8 cellular contexts compared by ENCODE assay signal in the genomic region with DNA sequence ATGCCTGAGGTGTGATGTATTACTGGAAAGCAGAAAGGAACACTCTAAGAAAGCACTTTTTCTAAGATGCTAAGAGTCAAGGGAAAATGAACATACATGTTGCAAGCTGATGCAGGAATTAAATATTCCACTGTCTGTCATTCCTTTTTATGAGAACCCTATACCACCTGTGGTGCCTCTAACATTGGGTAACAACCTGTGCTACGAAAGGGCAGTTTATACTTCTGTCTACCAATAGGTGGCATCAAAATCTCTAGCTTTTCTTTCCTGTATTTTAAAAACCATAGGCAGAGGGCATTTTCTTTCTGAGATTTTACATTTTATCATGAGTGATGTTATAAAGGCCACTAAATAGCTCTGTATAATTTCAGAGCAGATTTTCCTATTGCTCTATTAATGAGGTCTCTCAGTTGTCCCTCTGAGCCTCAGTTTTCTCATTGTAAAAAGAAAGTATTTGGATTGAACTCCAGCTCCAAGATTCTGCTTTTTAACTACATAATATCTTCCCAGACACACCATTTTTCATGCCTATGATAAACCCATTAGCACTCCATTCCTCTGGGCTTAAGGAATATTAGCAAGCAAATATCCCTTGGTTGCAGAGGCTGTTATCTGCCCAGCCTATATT. TPM values are rescaled to one million over a fixed set of nuclear protein-coding genes. Genes with fewer than 3 reads are reported as not detected.
A peak's percentile ranks its signal among the peaks of the same experiment; 100 is the strongest.
DNase-seq lines count a peak whose midpoint lies in the region; ATAC-seq and TF ChIP-seq lines count a peak whose summit lies in the region.

No MANE protein-coding gene starts in this region.

- peak; percentile 7 for DNase-seq in Ammon's horn (ENCODE audit: low spot score)
- DNase-seq in OCI-M1 (lab: John Stamatoyannopoulos, UW) = peak; percentile 42
- peak; percentile 43 for DNase-seq in fibroblast of the aortic adventitia (ENCODE audit: low read depth)
- DNase-seq in nucleus accumbens (lab: John Stamatoyannopoulos, UW) = no peak
- DNase-seq in aorta = no peak
- no peak for DNase-seq in erythroblast (lab: John Stamatoyannopoulos, UW)

- TF ChIP-seq CTCF in fibroblast of the aortic adventitia (IDR thresholded peaks at IDR 0.05; ENCODE audit: insufficient read depth, low read length) = peak; percentile 77

- H3K36me3 ChIP-seq in aorta (ENCODE audit: control insufficient read depth in 1 of 2, insufficient read depth in 2 of 2, low read length in 1 of 2) = no peaks in the 10 kb centered on the region

- H3K27ac ChIP-seq in aorta (ENCODE audit: low read depth in 1 of 2, low read length in 2 of 2) = no peak overlapping the region

- ATAC-seq in HG03159 (IDR thresholded peaks at IDR 0.05; ENCODE audit: unreplicated experiment) (peak; percentile 55), aorta (ENCODE audit: low FRiP score) (no peak), GM19455 (IDR thresholded peaks at IDR 0.05; ENCODE audit: unreplicated experiment) (no peak)

- H3K4me1 ChIP-seq in aorta (ENCODE audit: control insufficient read depth in 1 of 2, insufficient read depth in 2 of 2, low read length in 2 of 2) = no peaks in the 10 kb centered on the region

- H3K9me3 ChIP-seq in aorta (ENCODE audit: control insufficient read depth, low read length) = no peaks in the 10 kb centered on the region

- WGBS in aorta, 2 donors = 0 to 1% methylated on average over 1 of the region's 1 CpG

- TF ChIP-seq POLR2A in erythroblast (IDR thresholded peaks at IDR 0.05; ENCODE audit: low read length) = no peak

- intact Hi-C loops in aorta (cut with DNase I) = loop anchor here (2.0 to 5.0 kb wide), 2 partner anchors 139 to 142 kb away; no protein-coding TSS in a partner anchor

- no peak overlapping the region for H3K4me3 ChIP-seq in fibroblast of the aortic adventitia (ENCODE audit: low read depth, low read length)
- no peak overlapping the region for H3K4me3 ChIP-seq in aorta (ENCODE audit: low read length in 2 of 2)

- H3K27me3 ChIP-seq in aorta (ENCODE audit: control insufficient read depth in 1 of 2, insufficient read depth in 2 of 2, low read length in 1 of 2) = no peaks in the 10 kb centered on the region

RNA-seq across cellular contexts. Expression of gene CPNE4, which starts 3.5 kb away (rescaled TPM):
- not detected in 2 replicates for total RNA-seq in fibroblast of the aortic adventitia (ENCODE audit: low replicate concordance)
- 1 to 10 TPM in 1 of 2 donors, under 1 TPM in 1; 0.45 to 1.6 TPM for total RNA-seq in aorta
- 1 to 10 TPM in 1 of 2 donors, under 1 TPM in 1; 0.63 to 2.2 TPM for polyA plus RNA-seq in aorta

Comparison
In these comparisons a context has a peak if more than half of its experiments do, and no peak if none do; other contexts are left out.
1. DNase-seq: peak in Ammon's horn (single experiment), OCI-M1 (single experiment) and fibroblast of the aortic adventitia (single experiment); none in nucleus accumbens (0 of 56), aorta (0 of 2) and erythroblast (0 of 2).